Comparison of ENCODE assay signal across 15 cellular contexts in the genomic region with DNA sequence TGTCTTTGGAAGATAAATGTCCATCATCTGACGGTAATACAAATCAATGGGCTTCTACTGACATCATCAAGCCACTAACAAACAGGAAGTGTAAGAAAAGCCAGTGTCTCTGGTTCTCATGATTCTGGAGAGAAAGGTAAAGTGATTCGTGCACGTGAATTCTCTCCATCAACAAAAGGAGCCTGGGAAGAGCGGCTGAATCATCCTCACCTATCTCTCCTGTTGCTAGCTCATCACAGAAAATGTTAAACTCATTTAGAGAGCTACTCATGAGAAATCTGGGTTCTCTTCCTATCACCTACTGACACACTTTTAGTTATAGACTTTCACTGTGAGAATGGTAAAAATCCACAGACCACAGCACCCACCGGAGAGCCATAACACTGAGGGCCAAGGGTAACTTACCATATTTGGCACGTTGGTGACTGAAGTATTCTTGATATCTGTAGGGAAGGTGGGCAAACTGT.
A peak's percentile ranks its signal among the peaks of the same experiment; 100 is the strongest.
DNase-seq lines count a peak whose midpoint lies in the region; ATAC-seq and TF ChIP-seq lines count a peak whose summit lies in the region.
"Had no signal": no experiment of that assay in that cellular context is flagged by ENCODE, and none has a peak within 500 bp of the region (broad histone marks: within the 10 kb centered on the region; RNA-seq: fewer than 3 reads in every experiment).

No MANE protein-coding gene starts in this region.

- H3K23me2 ChIP-seq in H9 (ENCODE audit: insufficient read length, low read depth, low read length, poor library complexity, severe bottlenecking): no peaks in the 10 kb centered on the region

- H3T11ph ChIP-seq in H9 (ENCODE audit: low read length): no peak overlapping the region

- H2BK20ac ChIP-seq in H9 (ENCODE audit: low read depth, low read length, poor library complexity, severe bottlenecking): no peak overlapping the region

- H4K91ac ChIP-seq in H9 (ENCODE audit: insufficient read length, low read depth, low read length): no peak overlapping the region

- H3K9me3 Mint-ChIP-seq in activated naive CD4-positive, alpha-beta T cell treated with anti-CD3 and anti-CD28 coated beads for 36 hours: no peaks in the 10 kb centered on the region
- H3K9me3 Mint-ChIP-seq in H9: no peaks in the 10 kb centered on the region
- no peaks in the 10 kb centered on the region for H3K9me3 Mint-ChIP-seq in activated naive CD8-positive, alpha-beta T cell treated with anti-CD3 and anti-CD28 coated beads, Interleukin-2, amount 10 ng/mL, durations not matched to agents 7 days and 5 days
- no peaks in the 10 kb centered on the region for H3K9me3 Mint-ChIP-seq in stimulated activated effector memory CD8-positive, alpha-beta T cell treated with anti-CD3 and anti-CD28 coated beads, Interleukin-12 subunit alpha, Interleukin-12 subunit beta, amount 100 ng/mL, for 72 hours

- ATAC-seq in activated naive CD8-positive, alpha-beta T cell treated with anti-CD3 and anti-CD28 coated beads, Interleukin-2, amount 10 ng/mL, durations not matched to agents 7 days and 5 days (ENCODE audit: low read depth): peak; percentile 11
- peak; percentile 95 for ATAC-seq in stimulated activated effector memory CD8-positive, alpha-beta T cell treated with anti-CD3 and anti-CD28 coated beads, Interleukin-12 subunit alpha, Interleukin-12 subunit beta, amount 100 ng/mL, for 72 hours
- ATAC-seq in HG03342 (IDR thresholded peaks at IDR 0.05; ENCODE audit: unreplicated experiment) (no peak), HG03521 (IDR thresholded peaks at IDR 0.05; ENCODE audit: unreplicated experiment) (no peak)
- ATAC-seq: heart right ventricle had no signal

- H4K20me1 ChIP-seq in H9 (ENCODE audit: control insufficient read depth, insufficient read depth, insufficient read length): peaks cover 3% of the 10 kb centered on the region

- H3K27ac ChIP-seq in H9 (ENCODE audit: insufficient read length, low read depth, low read length): no peak overlapping the region
- H3K27ac ChIP-seq: adrenal gland, cardiac muscle cell, heart right ventricle, right atrium auricular region had no signal

- DNase-seq in activated naive CD4-positive, alpha-beta T cell treated with anti-CD3 and anti-CD28 coated beads for 36 hours: peak; percentile 62
- no peak for DNase-seq in activated naive CD4-positive, alpha-beta T cell treated with anti-CD3 and anti-CD28 coated beads, Interleukin-2, amount 50 U/mL, for 16 hours
- DNase-seq in H9 (no peak), germinal center (ENCODE audit: low spot score) (no peak)
- no peak for DNase-seq in activated naive CD8-positive, alpha-beta T cell treated with anti-CD3 and anti-CD28 coated beads, Interleukin-2, amount 10 ng/mL, durations not matched to agents 7 days and 5 days
- peak in 1 of 2 donors; percentile 65 for DNase-seq in stimulated activated effector memory CD8-positive, alpha-beta T cell treated with anti-CD3 and anti-CD28 coated beads, Interleukin-12 subunit alpha, Interleukin-12 subunit beta, amount 100 ng/mL, for 72 hours (ENCODE audit: low spot score in 2 of 2)
- DNase-seq: adrenal gland, DND-41, heart right ventricle, MG63, NCI-H226 had no signal

- no peak overlapping the region for H2AK5ac ChIP-seq in H9 (ENCODE audit: insufficient read length, low read length)

- WGBS in H9 (ENCODE audit: extremely low coverage, insufficient read length, low lambda C conversion rate): no CpG with 5 or more reads among the region's 6 CpGs

- H3K4me3 Mint-ChIP-seq in activated naive CD4-positive, alpha-beta T cell treated with anti-CD3 and anti-CD28 coated beads for 36 hours: no peak overlapping the region
- no peak overlapping the region for H3K4me3 Mint-ChIP-seq in H9
- no peak overlapping the region for H3K4me3 Mint-ChIP-seq in activated naive CD8-positive, alpha-beta T cell treated with anti-CD3 and anti-CD28 coated beads, Interleukin-2, amount 10 ng/mL, durations not matched to agents 7 days and 5 days
- no peak overlapping the region for H3K4me3 Mint-ChIP-seq in stimulated activated effector memory CD8-positive, alpha-beta T cell treated with anti-CD3 and anti-CD28 coated beads, Interleukin-12 subunit alpha, Interleukin-12 subunit beta, amount 100 ng/mL, for 72 hours

- H3K23ac ChIP-seq in H9 (ENCODE audit: insufficient read length, low read depth, low read length): no peak overlapping the region

- peaks cover 35% of the 10 kb centered on the region for H3K79me1 ChIP-seq in H9 (ENCODE audit: insufficient read depth, low read depth, low read length, poor library complexity, severe bottlenecking)

- H2BK120ac ChIP-seq in H9 (ENCODE audit: low read depth, low read length, poor library complexity, severe bottlenecking): no peak overlapping the region

- no peaks in the 10 kb centered on the region for H3K27me3 ChIP-seq in H9 (ENCODE audit: insufficient read depth, low read length)
- H3K27me3 ChIP-seq: adrenal gland, cardiac muscle cell, heart right ventricle, MG63, right atrium auricular region had no signal

- H2BK12ac ChIP-seq in H9 (ENCODE audit: insufficient read length, low read depth, low read length): no peak overlapping the region

- intact Hi-C loops in activated naive CD4-positive, alpha-beta T cell treated with anti-CD3 and anti-CD28 coated beads for 36 hours (cut with micrococcal nuclease): loop anchor here (1.0 kb wide), 2 partner anchors 14 to 21 kb away; no protein-coding TSS in a partner anchor

- no peak overlapping the region for H4K5ac ChIP-seq in H9 (ENCODE audit: insufficient read length, low read depth, low read length)

- no peaks in the 10 kb centered on the region for H3K9me3 ChIP-seq in H9 (ENCODE audit: control insufficient read depth, low read depth, low read length)
- H3K9me3 ChIP-seq: adrenal gland, heart right ventricle, MG63, right atrium auricular region had no signal

- CTCF ChIA-PET in activated naive CD4-positive, alpha-beta T cell treated with anti-CD3 and anti-CD28 coated beads for 36 hours (lab: Charles Lee): no interaction called here

- no peak overlapping the region for H2AFZ ChIP-seq in H9 (ENCODE audit: low read length)

- no peak overlapping the region for H2BK5ac ChIP-seq in H9 (ENCODE audit: insufficient read length, low read length)

- no peak overlapping the region for H3K4ac ChIP-seq in H9 (ENCODE audit: low read depth, low read length)

- POLR2A ChIA-PET in activated naive CD8-positive, alpha-beta T cell treated with anti-CD3 and anti-CD28 coated beads, Interleukin-2, amount 10 ng/mL, durations not matched to agents 7 days and 5 days (lab: Charles Lee): no interaction called here

- no peak overlapping the region for H3K18ac ChIP-seq in H9 (ENCODE audit: insufficient read length, low read depth, low read length)

- no peak for TF ChIP-seq CTCF in H9 (conservative IDR thresholded peaks at IDR 0.05)

- H4K8ac ChIP-seq in H9 (replicated peaks; ENCODE audit: insufficient read length, low read depth, low read length): no peak overlapping the region

- no peak overlapping the region for H3K9ac ChIP-seq in H9 (ENCODE audit: extremely low read depth, insufficient read length, low read length)

- no peaks in the 10 kb centered on the region for H3K27me3 Mint-ChIP-seq in activated naive CD4-positive, alpha-beta T cell treated with anti-CD3 and anti-CD28 coated beads for 36 hours (ENCODE audit: low read depth)
- H3K27me3 Mint-ChIP-seq in H9 (ENCODE audit: low read depth): no peaks in the 10 kb centered on the region
- no peaks in the 10 kb centered on the region for H3K27me3 Mint-ChIP-seq in activated naive CD8-positive, alpha-beta T cell treated with anti-CD3 and anti-CD28 coated beads, Interleukin-2, amount 10 ng/mL, durations not matched to agents 7 days and 5 days

- peaks cover 5% of the 10 kb centered on the region; the same call in 1 of the 2 replicates for H3K4me1 ChIP-seq in H9 (ENCODE audit: insufficient read depth, low read length)

- H3K79me2 ChIP-seq in H9 (ENCODE audit: insufficient read depth, low read length): peaks cover 15% of the 10 kb centered on the region; the same call in 1 of the 2 replicates

- H2BK15ac ChIP-seq in H9 (ENCODE audit: low read depth, low read length): no peak overlapping the region

- peaks cover 74% of the 10 kb centered on the region for H3K4me1 Mint-ChIP-seq in activated naive CD4-positive, alpha-beta T cell treated with anti-CD3 and anti-CD28 coated beads for 36 hours (ENCODE audit: low read depth)
- peaks cover 35 to 43% of the 10 kb centered on the region in 2 experiments for H3K4me1 Mint-ChIP-seq in H9
- H3K4me1 Mint-ChIP-seq in activated naive CD8-positive, alpha-beta T cell treated with anti-CD3 and anti-CD28 coated beads, Interleukin-2, amount 10 ng/mL, durations not matched to agents 7 days and 5 days: peaks cover 48% of the 10 kb centered on the region
- H3K4me1 Mint-ChIP-seq in stimulated activated effector memory CD8-positive, alpha-beta T cell treated with anti-CD3 and anti-CD28 coated beads, Interleukin-12 subunit alpha, Interleukin-12 subunit beta, amount 100 ng/mL, for 72 hours: peaks cover 79% of the 10 kb centered on the region

- H3K56ac ChIP-seq in H9 (ENCODE audit: insufficient read length, low read depth, low read length): no peak overlapping the region

- H3K14ac ChIP-seq in H9 (ENCODE audit: insufficient read depth, low read length): no peak overlapping the region

- H3K4me2 ChIP-seq in H9 (ENCODE audit: insufficient read depth, insufficient read length, low read length): no peak overlapping the region

- no peak overlapping the region for H3K27ac Mint-ChIP-seq in activated naive CD4-positive, alpha-beta T cell treated with anti-CD3 and anti-CD28 coated beads for 36 hours
- H3K27ac Mint-ChIP-seq in H9: peak overlapping the region; percentile 22 to 75 (median 29); a peak in 3 of 7 replicates
- peak overlapping the region; percentile 19 for H3K27ac Mint-ChIP-seq in activated naive CD8-positive, alpha-beta T cell treated with anti-CD3 and anti-CD28 coated beads, Interleukin-2, amount 10 ng/mL, durations not matched to agents 7 days and 5 days
- peak overlapping the region; percentile 23 for H3K27ac Mint-ChIP-seq in stimulated activated effector memory CD8-positive, alpha-beta T cell treated with anti-CD3 and anti-CD28 coated beads, Interleukin-12 subunit alpha, Interleukin-12 subunit beta, amount 100 ng/mL, for 72 hours

- peaks cover 23% of the 10 kb centered on the region for H3K36me3 Mint-ChIP-seq in activated naive CD4-positive, alpha-beta T cell treated with anti-CD3 and anti-CD28 coated beads for 36 hours (ENCODE audit: low read depth)
- H3K36me3 Mint-ChIP-seq in H9 (ENCODE audit: insufficient read depth in 1 of 3, low read depth in 3 of 3): peaks cover 13 to 34% (median 30%) of the 10 kb centered on the region in 3 experiments; a peak in 6 of 7 replicates
- H3K36me3 Mint-ChIP-seq in activated naive CD8-positive, alpha-beta T cell treated with anti-CD3 and anti-CD28 coated beads, Interleukin-2, amount 10 ng/mL, durations not matched to agents 7 days and 5 days: peaks cover 38% of the 10 kb centered on the region
- peaks cover 39% of the 10 kb centered on the region for H3K36me3 Mint-ChIP-seq in stimulated activated effector memory CD8-positive, alpha-beta T cell treated with anti-CD3 and anti-CD28 coated beads, Interleukin-12 subunit alpha, Interleukin-12 subunit beta, amount 100 ng/mL, for 72 hours

Comparison
In these comparisons a context has a peak if more than half of its experiments do, and no peak if none do; other contexts are left out.
1. ATAC-seq: peak in activated naive CD8-positive, alpha-beta T cell treated with anti-CD3 and anti-CD28 coated beads, Interleukin-2, amount 10 ng/mL, durations not matched to agents 7 days and 5 days (single experiment) and stimulated activated effector memory CD8-positive, alpha-beta T cell treated with anti-CD3 and anti-CD28 coated beads, Interleukin-12 subunit alpha, Interleukin-12 subunit beta, amount 100 ng/mL, for 72 hours (single experiment); none in HG03342 (single experiment) and HG03521 (single experiment).